11 cellular contexts compared by ENCODE assay signal in the genomic region with DNA sequence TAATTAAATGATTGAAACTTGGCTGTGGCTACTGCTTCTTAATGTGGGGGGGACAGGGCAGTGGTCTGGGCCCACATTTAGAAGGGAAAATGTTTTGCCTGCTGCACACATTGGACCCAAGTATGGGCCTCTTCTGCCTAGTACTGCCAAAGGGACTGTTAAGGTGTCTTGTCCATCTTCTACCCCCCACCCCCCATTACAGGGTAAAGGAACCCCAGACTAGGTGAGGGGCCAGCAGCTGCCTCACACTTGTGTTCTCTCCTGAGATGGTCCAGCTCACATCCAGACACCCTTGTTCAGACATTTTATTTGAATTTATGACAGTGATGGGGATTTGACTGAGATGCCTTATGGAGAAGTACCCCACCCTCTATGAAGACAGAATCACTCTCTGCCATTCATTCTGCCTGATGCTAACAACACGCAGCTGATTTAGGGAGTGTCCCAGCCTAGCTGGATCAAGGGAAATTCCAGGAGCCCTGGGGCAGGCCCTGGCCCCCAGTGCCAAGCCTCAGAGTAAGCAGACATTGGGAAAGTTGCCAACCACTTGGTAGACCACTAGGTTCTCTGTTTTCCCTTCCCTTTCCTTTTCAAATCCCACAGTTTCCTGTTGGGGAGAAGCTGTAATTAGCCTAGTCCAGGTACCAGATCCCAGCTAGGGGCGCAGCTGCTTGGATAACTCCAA. TPM values are rescaled to one million over a fixed set of nuclear protein-coding genes. Genes with fewer than 3 reads are reported as not detected.
DNase-seq lines count a peak whose midpoint lies in the region; ATAC-seq, FAIRE-seq and TF ChIP-seq lines count a peak whose summit lies in the region.
"Had no signal": no experiment of that assay in that cellular context is flagged by ENCODE, and none has a peak within 500 bp of the region (broad histone marks: within the 10 kb centered on the region; RNA-seq: fewer than 3 reads in every experiment).

No MANE protein-coding gene starts in this region.

- H4K20me1 ChIP-seq in GM12878 (ENCODE audit: control insufficient read depth, insufficient read depth), result no peaks in the 10 kb centered on the region

- no peak for ATAC-seq in GM12878
- ATAC-seq in GM18907 (IDR thresholded peaks at IDR 0.05; ENCODE audit: unreplicated experiment), result no peak
- ATAC-seq in HG03097 (IDR thresholded peaks at IDR 0.05; ENCODE audit: low FRiP score, unreplicated experiment), result no peak
- no peak for ATAC-seq in left cardiac atrium

- no peak overlapping the region for H3K4me2 ChIP-seq in GM12878 (ENCODE audit: control insufficient read depth, insufficient read depth)

- H2AFZ ChIP-seq in GM12878 (ENCODE audit: control insufficient read depth, low read depth, low read length), result no peak overlapping the region

- RAD21 ChIA-PET in GM12878 (lab: Charles Lee; ENCODE audit: unreplicated experiment), result interaction anchor here (1.0 to 6.0 kb wide), 4 partner anchors 13 to 255 kb away, joined by 5 to 65 read pairs (median 7); no protein-coding TSS in a partner anchor

- H3K4me3 Mint-ChIP-seq in HFFc6, result no peak overlapping the region; the same call in 1 of the 2 replicates

- peaks cover 2% of the 10 kb centered on the region for H3K27me3 Mint-ChIP-seq in HFFc6 (ENCODE audit: insufficient read depth)

- no peak for FAIRE-seq in GM12878 (lab: Jason Lieb, UNC)

- no peak; the same call in none of the 2 replicates for TF ChIP-seq POLR2A in GM12878 (IDR thresholded peaks at IDR 0.05; ENCODE audit: low read depth, low read length)

- no peaks in the 10 kb centered on the region for H3K9me3 ChIP-seq in GM12878 (replicated peaks; ENCODE audit: control insufficient read depth, insufficient read depth, low read length)

- peaks cover 28 to 34% of the 10 kb centered on the region in 2 experiments for H3K36me3 ChIP-seq in GM12878 (ENCODE audit: control insufficient read depth in 2 of 2, insufficient read depth in 2 of 2, low read length in 1 of 2)

- intact Hi-C loops in GM12878 (cut with micrococcal nuclease; ENCODE audit: unreplicated experiment) (loop anchor here (5.0 kb wide), 1 partner anchor 373 kb away; no protein-coding TSS in a partner anchor), left cardiac atrium (cut with DNase I) (loop anchor here in 1 of 2 donors (5.0 to 10.0 kb wide), 2 partner anchors 63 to 250 kb away; no protein-coding TSS in a partner anchor)

- no peak overlapping the region for H3K9ac ChIP-seq in GM12878 (ENCODE audit: control insufficient read depth, insufficient read depth, low read length)

- WGBS in GM12878 (ENCODE audit: insufficient coverage, insufficient replicate concordance, low lambda C conversion rate, missing lambda C conversion rate), result 92% methylated on average over 2 of the region's 2 CpGs

- no peaks in the 10 kb centered on the region for H3K9me3 Mint-ChIP-seq in HFFc6

- no peak for TF ChIP-seq RAD21 in GM12878 (IDR thresholded peaks at IDR 0.05; ENCODE audit: insufficient read depth, low read depth, low read length)

- BruUV-seq in GM12878 (replicated peaks; lab: Mats Ljungman, UMichigan), result TSS peak; percentile 71

- no peaks in the 10 kb centered on the region for H3K4me1 ChIP-seq in GM12878 (ENCODE audit: control insufficient read depth, insufficient read depth, low read length)

- H3K79me2 ChIP-seq in GM12878 (ENCODE audit: control insufficient read depth, insufficient read depth, low read length), result no peaks in the 10 kb centered on the region

- H3K27ac Mint-ChIP-seq in HFFc6, result peak overlapping the region; percentile 54

- no peak overlapping the region for H3K27ac ChIP-seq in GM12878 (ENCODE audit: control insufficient read depth, insufficient read depth)

- POLR2A ChIA-PET in GM12878 (lab: Charles Lee), result interaction anchor here (1.1 to 1.4 kb wide), 3 partner anchors 9 to 65 kb away, joined by 3 to 4 read pairs (median 4); no protein-coding TSS in a partner anchor

- TF ChIP-seq CTCF in HFFc6 (IDR thresholded peaks at IDR 0.05) (no peak), GM12878 (IDR thresholded peaks at IDR 0.05 in 2 of 3, conservative IDR thresholded peaks at IDR 0.05 in 1 of 3; ENCODE audit: control insufficient read depth in 2 of 3, extremely low read depth in 1 of 3, insufficient read depth in 1 of 3, low read depth in 3 of 3, low read length in 3 of 3) (no peak)

- in situ Hi-C loops in GM12878 (cut with MboI), result no loop called here

- DNase-seq in AG08395 (ENCODE audit: low spot score) (peak; percentile 46), HFFc6 (no peak), GM12878 (ENCODE audit: low read depth, low spot score) (no peak), kidney glomerular epithelial cell (lab: John Stamatoyannopoulos, UW) (peak; percentile 46), left cardiac atrium (no peak), NK-92 (lab: John Stamatoyannopoulos, UW; ENCODE audit: unreplicated experiment) (no peak)
- DNase-seq: activated CD4-positive, alpha-beta T cell treated with anti-CD3 and anti-CD28 coated beads for 4 hours; NCI-H345 had no signal

- SMC1A ChIA-PET in GM12878 (lab: Charles Lee; ENCODE audit: uncharacterized antibody, unreplicated experiment), result interaction anchor here (0.6 to 5.1 kb wide), 11 partner anchors 8 to 732 kb away, joined by 3 to 37 read pairs (median 4); no protein-coding TSS in a partner anchor

- peaks cover 22% of the 10 kb centered on the region for H3K4me1 Mint-ChIP-seq in HFFc6 (ENCODE audit: low read depth)

- TF ChIP-seq EP300 in GM12878 (IDR thresholded peaks at IDR 0.05; ENCODE audit: borderline replicate concordance in 1 of 2, control insufficient read depth in 1 of 2, low read depth in 2 of 2, low read length in 2 of 2), result no peak

- CTCF ChIA-PET in GM12878 (lab: Yijun Ruan, JAX), result interaction anchor here (0.7 to 7.2 kb wide), 14 partner anchors 7 to 374 kb away, joined by 3 to 163 read pairs (median 4); no protein-coding TSS in a partner anchor

- no peaks in the 10 kb centered on the region for H3K27me3 ChIP-seq in GM12878 (replicated peaks in 1 of 2; ENCODE audit: control insufficient read depth in 2 of 2, insufficient read depth in 2 of 2, low read length in 1 of 2)

- peaks cover 16% of the 10 kb centered on the region for H3K36me3 Mint-ChIP-seq in HFFc6 (ENCODE audit: low read depth)

- H3K4me3 ChIP-seq in GM12878, result no peak overlapping the region
- H3K4me3 ChIP-seq: lung had no signal

TF ChIP-seq in GM12878, 131 proteins besides CTCF, POLR2A, EP300 and RAD21 (continues in another document):
- TF ChIP-seq ATF2 (IDR thresholded peaks at IDR 0.05; ENCODE audit: low read length), result 0 out of 2 replicates have a peak, but pooled peaks have one; percentile 29

RNA-seq across cellular contexts. Expression of gene YARS1, which starts 42.1 kb away (rescaled TPM):
- 100 to 1,000 TPM in 4 of 6 experiments, 10 to 100 TPM in 2; 92.5 to 122 (median 107) TPM for total RNA-seq in HFFc6 (2021; fragmentation: NEBNext Ultra II Directional; extraction: Animal tissue kit (Norgen Biotek cat#: 25700))
- 140 and 147 TPM in 2 replicates for total RNA-seq in GM12878 (2013; cell fraction: nucleolus; rRNA removed)
- total RNA-seq in GM12878 (2014; rRNA removed), result 169 and 170 TPM in 2 replicates
- total RNA-seq in GM12878 (2014; rRNA removed; fragmentation: Illumina TruSeq; extraction: Trizol), result 113 TPM in 2 replicates
- total RNA-seq in GM12878 (2021), result 158 and 159 TPM in 2 replicates
- 150 TPM for polyA plus RNA-seq in GM12878 (2011; ENCODE audit: low read depth)
- 82.0 and 85.6 TPM in 2 replicates for polyA plus RNA-seq in GM12878 (2011; rRNA removed)
- polyA plus RNA-seq in GM12878 (2011; cell fraction: cytosol; rRNA removed), result 64.5 and 86.8 TPM in 2 replicates
- 113 and 117 TPM in 2 replicates for polyA plus RNA-seq in GM12878 (2011; cell fraction: nucleus; rRNA removed)
- 119 and 138 TPM in 2 replicates for polyA plus RNA-seq in GM12878 (2012)
- 179 and 220 TPM in 2 replicates for polyA plus RNA-seq in GM12878 (2014; fragmentation: Illumina TruSeq; extraction: Trizol)
- 10 to 100 TPM; 39.9 to 66.4 TPM for polyA plus RNA-seq in GM12878 (2014; fragmentation: Nextera tagmentation; extraction: Ambion mirVana)
- polyA plus RNA-seq in GM12878 (2014; rRNA removed), result 112 and 129 TPM in 2 replicates
- polyA plus RNA-seq in GM12878 (2016; fragmentation: Nextera tagmentation; extraction: Ambion mirVana), result 100 to 1,000 TPM; 193 to 202 TPM
- 92.7 and 110 TPM in 2 replicates for polyA minus RNA-seq in GM12878 (2011; rRNA and poly(A)+ RNA removed)
- 45.7 and 53.5 TPM in 2 replicates for polyA minus RNA-seq in GM12878 (2011; cell fraction: cytosol; rRNA and poly(A)+ RNA removed)
- 34.2 and 41.5 TPM in 2 replicates for polyA minus RNA-seq in GM12878 (2011; cell fraction: nucleus; rRNA and poly(A)+ RNA removed)
- 10 to 100 TPM; 36.7 to 70.0 TPM for total RNA-seq in left cardiac atrium

RNA-seq across cellular contexts. Expression of gene S100PBP, which starts 42.4 kb away (rescaled TPM):
- 10 to 100 TPM; 20.0 to 24.9 (median 21.6) TPM for total RNA-seq in HFFc6 (2021; fragmentation: NEBNext Ultra II Directional; extraction: Animal tissue kit (Norgen Biotek cat#: 25700))
- total RNA-seq in GM12878 (2013; cell fraction: nucleolus; rRNA removed), result 576 and 594 TPM in 2 replicates
- total RNA-seq in GM12878 (2014; rRNA removed), result 40.7 and 49.1 TPM in 2 replicates
- 50.5 and 59.0 TPM in 2 replicates for total RNA-seq in GM12878 (2014; rRNA removed; fragmentation: Illumina TruSeq; extraction: Trizol)
- total RNA-seq in GM12878 (2021), result 55.7 and 56.5 TPM in 2 replicates
- 19.4 TPM for polyA plus RNA-seq in GM12878 (2011; ENCODE audit: low read depth)
- 98.3 and 138 TPM in 2 replicates for polyA plus RNA-seq in GM12878 (2011; rRNA removed)
- 38.8 and 40.0 TPM in 2 replicates for polyA plus RNA-seq in GM12878 (2011; cell fraction: cytosol; rRNA removed)
- polyA plus RNA-seq in GM12878 (2011; cell fraction: nucleus; rRNA removed), result 99.7 and 103 TPM in 2 replicates
- 25.9 and 33.0 TPM in 2 replicates for polyA plus RNA-seq in GM12878 (2012)
- 40.4 and 51.5 TPM in 2 replicates for polyA plus RNA-seq in GM12878 (2014; fragmentation: Illumina TruSeq; extraction: Trizol)
- polyA plus RNA-seq in GM12878 (2014; fragmentation: Nextera tagmentation; extraction: Ambion mirVana), result 10 to 100 TPM; 17.0 to 19.1 TPM
- polyA plus RNA-seq in GM12878 (2014; rRNA removed), result 38.3 and 45.2 TPM in 2 replicates
- polyA plus RNA-seq in GM12878 (2016; fragmentation: Nextera tagmentation; extraction: Ambion mirVana), result 10 to 100 TPM; 34.6 to 38.8 TPM
- polyA minus RNA-seq in GM12878 (2011; rRNA and poly(A)+ RNA removed), result 70.4 and 80.5 TPM in 2 replicates
- polyA minus RNA-seq in GM12878 (2011; cell fraction: cytosol; rRNA and poly(A)+ RNA removed), result 21.6 and 38.6 TPM in 2 replicates
- 43.3 and 65.3 TPM in 2 replicates for polyA minus RNA-seq in GM12878 (2011; cell fraction: nucleus; rRNA and poly(A)+ RNA removed)
- 10 to 100 TPM; 16.2 to 17.5 TPM for total RNA-seq in left cardiac atrium

Comparison
In these comparisons a context has a peak if more than half of its experiments do, and no peak if none do; other contexts are left out.
1. DNase-seq: peak in AG08395 (single experiment) and kidney glomerular epithelial cell (single experiment); none in HFFc6 (single experiment), GM12878 (single experiment), left cardiac atrium (single experiment) and NK-92 (single experiment).